Comparison of ENCODE assay signal across 29 cellular contexts in genomic region chr12:122688291-122688690, GRCh38. TPM values are rescaled to one million over a fixed set of nuclear protein-coding genes. Genes with fewer than 3 reads are reported as not detected.
"Had no signal": no experiment of that assay in that cellular context is flagged by ENCODE, and none has a peak within 500 bp of the region (broad histone marks: within the 10 kb centered on the region; RNA-seq: fewer than 3 reads in every experiment).

No MANE protein-coding gene starts in this region.

- H3K9me3 ChIP-seq: esophagus muscularis mucosa, right lobe of liver, suprapubic skin, tibial nerve had no signal

- H3K27me3 Mint-ChIP-seq: activated B cell treated with CpG ODN at 0.5 μM for 24 hours; activated CD4-positive, alpha-beta T cell treated with anti-CD3 and anti-CD28 coated beads for 36 hours; memory B cell; stimulated activated naive CD8-positive, alpha-beta T cell treated with anti-CD3 and anti-CD28 coated beads, Interleukin-15, amount 100 ng/mL, for 72 hours had no signal

- H3K27me3 ChIP-seq: esophagus muscularis mucosa, right lobe of liver, suprapubic skin, tibial nerve had no signal

- H2AFZ ChIP-seq: parathyroid adenoma had no signal

- H3K4me3 Mint-ChIP-seq: activated B cell treated with CpG ODN at 0.5 μM for 24 hours; activated CD4-positive, alpha-beta T cell treated with anti-CD3 and anti-CD28 coated beads for 36 hours; activated naive CD4-positive, alpha-beta T cell treated with anti-CD3 and anti-CD28 coated beads for 36 hours; memory B cell; nephron progenitor cell; stimulated activated effector memory CD8-positive, alpha-beta T cell treated with anti-CD3 and anti-CD28 coated beads, Interleukin-12 subunit alpha, Interleukin-12 subunit beta, amount 100 ng/mL, for 72 hours; stimulated activated naive CD8-positive, alpha-beta T cell treated with anti-CD3 and anti-CD28 coated beads, Interleukin-15, amount 100 ng/mL, for 72 hours; T-helper 1 cell treated with Interleukin-12 subunit alpha and Interleukin-12 subunit beta and Interleukin-4 antibody, amounts not matched to agents 30 μg/mL and 1 μg/mL, for 36 hours had no signal

- H3K4me1 ChIP-seq: esophagus muscularis mucosa, suprapubic skin, tibial nerve had no signal

- H3K9me3 Mint-ChIP-seq: activated B cell treated with CpG ODN at 0.5 μM for 24 hours; activated naive CD4-positive, alpha-beta T cell treated with anti-CD3 and anti-CD28 coated beads for 36 hours; memory B cell; nephron progenitor cell; stimulated activated effector memory CD8-positive, alpha-beta T cell treated with anti-CD3 and anti-CD28 coated beads, Interleukin-12 subunit alpha, Interleukin-12 subunit beta, amount 100 ng/mL, for 72 hours; stimulated activated naive CD8-positive, alpha-beta T cell treated with anti-CD3 and anti-CD28 coated beads, Interleukin-15, amount 100 ng/mL, for 72 hours; T-helper 1 cell treated with Interleukin-12 subunit alpha and Interleukin-12 subunit beta and Interleukin-4 antibody, amounts not matched to agents 30 μg/mL and 1 μg/mL, for 36 hours had no signal

- DNase-seq: activated B cell treated with CpG ODN at 0.5 μM for 24 hours; activated CD4-positive, alpha-beta T cell treated with anti-CD3 and anti-CD28 coated beads for 36 hours; activated CD4-positive, alpha-beta T cell treated with anti-CD3 and anti-CD28 coated beads, Interleukin-2, amount 50 U/mL, for 48 hours; activated effector memory CD4-positive, alpha-beta T cell treated with Interleukin-2 at 50 U/mL for 16 hours; activated naive CD4-positive, alpha-beta T cell treated with anti-CD3 and anti-CD28 coated beads for 36 hours; activated T-cell treated with anti-CD3 and anti-CD28 coated beads, Interleukin-2, amount 50 U/mL, for 48 hours; amygdala; glutamatergic neuron; hippocampal formation; kidney glomerular epithelial cell; left ventricle myocardium superior; nephron progenitor cell; right lobe of liver; stimulated activated CD4-positive, alpha-beta T cell treated with anti-CD3 and anti-CD28 coated beads, Interleukin-2, amount 100 ng/mL, for 24 hours; stimulated activated naive CD8-positive, alpha-beta T cell treated with anti-CD3 and anti-CD28 coated beads, Interleukin-15, amount 100 ng/mL, for 72 hours; T1000 had no signal

- ATAC-seq: activated CD4-positive, alpha-beta T cell treated with anti-CD3 and anti-CD28 coated beads for 36 hours; left ventricle myocardium superior; right lobe of liver; stimulated activated effector memory CD8-positive, alpha-beta T cell treated with anti-CD3 and anti-CD28 coated beads, Interleukin-12 subunit alpha, Interleukin-12 subunit beta, amount 100 ng/mL, for 72 hours; stimulated activated naive CD8-positive, alpha-beta T cell treated with anti-CD3 and anti-CD28 coated beads, Interleukin-15, amount 100 ng/mL, for 72 hours had no signal

- H3K27ac Mint-ChIP-seq: activated B cell treated with CpG ODN at 0.5 μM for 24 hours; activated CD4-positive, alpha-beta T cell treated with anti-CD3 and anti-CD28 coated beads for 36 hours; activated naive CD4-positive, alpha-beta T cell treated with anti-CD3 and anti-CD28 coated beads for 36 hours; memory B cell; nephron progenitor cell; stimulated activated effector memory CD8-positive, alpha-beta T cell treated with anti-CD3 and anti-CD28 coated beads, Interleukin-12 subunit alpha, Interleukin-12 subunit beta, amount 100 ng/mL, for 72 hours; stimulated activated naive CD8-positive, alpha-beta T cell treated with anti-CD3 and anti-CD28 coated beads, Interleukin-15, amount 100 ng/mL, for 72 hours; T-helper 1 cell treated with Interleukin-12 subunit alpha and Interleukin-12 subunit beta and Interleukin-4 antibody, amounts not matched to agents 30 μg/mL and 1 μg/mL, for 36 hours had no signal

- H3K36me3 ChIP-seq: esophagus muscularis mucosa, right lobe of liver, suprapubic skin, tibial nerve had no signal

- H3K79me2 ChIP-seq: parathyroid adenoma had no signal

- H3K36me3 Mint-ChIP-seq: memory B cell; stimulated activated effector memory CD8-positive, alpha-beta T cell treated with anti-CD3 and anti-CD28 coated beads, Interleukin-12 subunit alpha, Interleukin-12 subunit beta, amount 100 ng/mL, for 72 hours had no signal

- H3K4me3 ChIP-seq: coronary artery, esophagus muscularis mucosa, right lobe of liver, skin epidermis, suprapubic skin, tibial nerve had no signal

- H3K4me1 Mint-ChIP-seq: activated CD4-positive, alpha-beta T cell treated with anti-CD3 and anti-CD28 coated beads for 36 hours; stimulated activated effector memory CD8-positive, alpha-beta T cell treated with anti-CD3 and anti-CD28 coated beads, Interleukin-12 subunit alpha, Interleukin-12 subunit beta, amount 100 ng/mL, for 72 hours; stimulated activated naive CD8-positive, alpha-beta T cell treated with anti-CD3 and anti-CD28 coated beads, Interleukin-15, amount 100 ng/mL, for 72 hours had no signal

- FAIRE-seq: bronchial epithelial cell, frontal cortex had no signal

- H3K27ac ChIP-seq: coronary artery, esophagus muscularis mucosa, parathyroid adenoma, right lobe of liver, skin epidermis, suprapubic skin, tibial nerve had no signal

RNA-seq across cellular contexts. Expression of gene HCAR2, which starts 14.9 kb away (rescaled TPM):
- total RNA-seq: activated B cell treated with CpG ODN at 0.5 μM for 24 hours; activated CD4-positive, alpha-beta T cell treated with anti-CD3 and anti-CD28 coated beads for 36 hours; activated CD8-positive, alpha-beta memory T cell treated with anti-CD3 and anti-CD28 coated beads for 36 hours; activated naive CD4-positive, alpha-beta T cell treated with anti-CD3 and anti-CD28 coated beads for 36 hours; esophagus muscularis mucosa had no signal

RNA-seq across cellular contexts. Expression of gene HCAR3, which starts 28.3 kb away (rescaled TPM):
- total RNA-seq: activated B cell treated with CpG ODN at 0.5 μM for 24 hours; activated CD8-positive, alpha-beta memory T cell treated with anti-CD3 and anti-CD28 coated beads for 36 hours; activated naive CD4-positive, alpha-beta T cell treated with anti-CD3 and anti-CD28 coated beads for 36 hours; frontal cortex had no signal

RNA-seq across cellular contexts. Expression of gene HCAR1, which starts 42.4 kb away (rescaled TPM):
- total RNA-seq: activated B cell treated with CpG ODN at 0.5 μM for 24 hours, mononuclear cell, right lobe of liver had no signal
